ENCODE assay signal across 9 cellular contexts in the genomic region with DNA sequence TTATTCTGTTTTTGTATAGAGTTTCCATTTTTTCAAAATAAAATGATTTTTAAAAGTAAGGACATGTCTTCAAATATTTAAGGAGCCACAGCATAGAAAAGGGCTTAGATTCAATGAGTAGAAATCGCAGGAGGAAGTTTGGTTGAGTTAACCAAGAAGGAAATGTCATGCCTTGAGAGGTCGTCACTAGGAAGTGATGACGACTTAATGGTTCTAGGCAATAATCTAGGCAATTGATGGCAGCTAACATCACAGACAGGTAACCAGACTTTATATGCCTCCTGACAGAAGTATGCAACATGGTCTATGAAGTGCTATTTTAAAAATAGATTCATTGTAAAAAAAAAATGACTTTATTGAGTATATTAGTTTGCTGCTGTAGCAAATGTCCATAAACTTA.
"Had no signal": no experiment of that assay in that cellular context is flagged by ENCODE, and none has a peak within 500 bp of the region (broad histone marks: within the 10 kb centered on the region; RNA-seq: fewer than 3 reads in every experiment).

No MANE protein-coding gene starts in this region.

- H3K4me3 ChIP-seq: GM23248 had no signal

- DNase-seq: GM23248, GOT3, H9, HCEC 1CT, IMR-90, KBM-7 had no signal

- H3K9ac ChIP-seq: GM23248, KMS-11 had no signal

- H2AFZ ChIP-seq: GM23248 had no signal

- H3K4me2 ChIP-seq: KMS-11 had no signal

- H3K27ac ChIP-seq: GM23248, HL-60, KMS-11 had no signal

- FAIRE-seq: H54 had no signal
